ENCODE assay signal across 8 cellular contexts in the genomic region with DNA sequence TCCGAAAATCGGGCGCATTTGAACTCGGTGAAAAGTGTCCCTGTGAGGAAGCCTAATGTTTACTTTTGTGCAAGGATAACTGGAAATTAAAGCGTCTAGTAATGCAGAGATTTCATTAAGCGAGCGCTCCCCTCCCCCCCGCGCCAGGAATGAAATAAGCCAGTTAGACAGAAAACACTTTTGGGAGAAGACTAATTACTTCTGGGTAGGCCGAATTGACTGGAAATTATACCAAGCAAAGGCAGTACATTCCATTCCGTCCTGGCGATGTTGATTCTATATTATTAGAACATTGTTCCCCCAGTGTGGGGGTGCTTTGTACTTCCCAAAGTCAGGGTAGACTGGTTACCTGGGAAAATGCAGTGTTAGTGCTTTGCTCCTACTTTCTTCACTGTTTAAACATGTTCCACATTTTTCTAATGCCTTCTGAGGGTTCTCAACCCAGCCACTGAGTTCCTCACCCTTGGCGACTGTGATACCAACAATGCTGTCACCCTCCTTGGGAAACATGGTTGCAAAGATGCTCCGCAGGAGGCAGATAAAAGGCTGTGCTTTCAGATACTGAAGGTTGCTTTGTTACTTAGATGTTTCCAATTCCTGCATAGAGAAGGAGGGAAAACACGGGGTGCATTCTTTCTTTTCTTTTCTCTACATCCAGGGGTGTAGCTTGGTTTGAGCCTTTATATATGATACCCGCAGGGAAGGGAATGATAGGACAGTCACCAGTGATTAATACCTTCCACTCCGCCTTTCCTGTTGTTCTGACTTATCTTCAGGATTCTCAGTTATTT. TPM values are rescaled to one million over a fixed set of nuclear protein-coding genes. Genes with fewer than 3 reads are reported as not detected.
DNase-seq lines count a peak whose midpoint lies in the region; ATAC-seq and TF ChIP-seq lines count a peak whose summit lies in the region.

No MANE protein-coding gene starts in this region.

- peak overlapping the region; percentile 96 for H3K27ac Mint-ChIP-seq in HFFc6
- no peak overlapping the region for H3K27ac Mint-ChIP-seq in activated naive CD8-positive, alpha-beta T cell treated with anti-CD3 and anti-CD28 coated beads, Interleukin-2, amount 50 U/mL, for 24 hours

- peak overlapping the region; percentile 96 for H3K9ac ChIP-seq in skeletal muscle satellite cell (ENCODE audit: low read depth, low read length)

- H3K9me3 Mint-ChIP-seq in HFFc6: no peaks in the 10 kb centered on the region
- no peaks in the 10 kb centered on the region for H3K9me3 Mint-ChIP-seq in activated naive CD8-positive, alpha-beta T cell treated with anti-CD3 and anti-CD28 coated beads, Interleukin-2, amount 50 U/mL, for 24 hours

- peaks cover 16% of the 10 kb centered on the region for H3K4me1 ChIP-seq in skeletal muscle satellite cell (ENCODE audit: control insufficient read depth, insufficient read depth, low read length)

- TF ChIP-seq CTCF in HFFc6 (IDR thresholded peaks at IDR 0.05): no peak

- peak overlapping the region; percentile 89 for H3K4me2 ChIP-seq in skeletal muscle satellite cell (ENCODE audit: low read length)

- H3K36me3 ChIP-seq in skeletal muscle satellite cell (ENCODE audit: insufficient read depth, low read length): no peaks in the 10 kb centered on the region

- peaks cover 10% of the 10 kb centered on the region for H3K36me3 Mint-ChIP-seq in HFFc6 (ENCODE audit: low read depth)
- H3K36me3 Mint-ChIP-seq in activated naive CD8-positive, alpha-beta T cell treated with anti-CD3 and anti-CD28 coated beads, Interleukin-2, amount 50 U/mL, for 24 hours (ENCODE audit: low read depth): no peaks in the 10 kb centered on the region

- ATAC-seq in activated naive CD8-positive, alpha-beta T cell treated with anti-CD3 and anti-CD28 coated beads, Interleukin-2, amount 50 U/mL, for 24 hours: no peak

- peak overlapping the region; percentile 96 for H3K4me3 Mint-ChIP-seq in HFFc6
- H3K4me3 Mint-ChIP-seq in activated naive CD8-positive, alpha-beta T cell treated with anti-CD3 and anti-CD28 coated beads, Interleukin-2, amount 50 U/mL, for 24 hours: peak overlapping the region; percentile 81

- no peaks in the 10 kb centered on the region for H3K27me3 ChIP-seq in skeletal muscle satellite cell (ENCODE audit: control insufficient read depth, insufficient read depth, low read length)

- DNase-seq in HFFc6 (peak; percentile 69), iPS DF 4.7 (ENCODE audit: extremely low read depth, low spot score) (peak; percentile 93), T1000 (lab: John Stamatoyannopoulos, UW) (no peak), NCI-H526 (lab: John Stamatoyannopoulos, UW) (no peak), epidermal melanocyte (ENCODE audit: insufficient read length, low spot score) (no peak), NCI-H446 treated with DMSO at 0.1 percent for 48 hours (lab: John Stamatoyannopoulos, UW) (no peak)
- DNase-seq in activated naive CD8-positive, alpha-beta T cell treated with anti-CD3 and anti-CD28 coated beads, Interleukin-2, amount 50 U/mL, for 24 hours: no peak

- H3K4me3 ChIP-seq in skeletal muscle satellite cell (ENCODE audit: low read length): peak overlapping the region; percentile 86

- peaks cover 67% of the 10 kb centered on the region for H3K4me1 Mint-ChIP-seq in HFFc6 (ENCODE audit: low read depth)
- H3K4me1 Mint-ChIP-seq in activated naive CD8-positive, alpha-beta T cell treated with anti-CD3 and anti-CD28 coated beads, Interleukin-2, amount 50 U/mL, for 24 hours: peaks cover 16% of the 10 kb centered on the region

- H3K9me3 ChIP-seq in skeletal muscle satellite cell (replicated peaks; ENCODE audit: low read length): no peaks in the 10 kb centered on the region

- H3K27me3 Mint-ChIP-seq in HFFc6 (ENCODE audit: insufficient read depth): peaks cover 2% of the 10 kb centered on the region; the same call in 1 of the 2 replicates
- peaks cover 46% of the 10 kb centered on the region for H3K27me3 Mint-ChIP-seq in activated naive CD8-positive, alpha-beta T cell treated with anti-CD3 and anti-CD28 coated beads, Interleukin-2, amount 50 U/mL, for 24 hours

RNA-seq across cellular contexts. Expression of a gene that starts 2.6 kb away (rescaled TPM):
- total RNA-seq in HFFc6 (2021; fragmentation: NEBNext Ultra II Directional; extraction: Animal tissue kit (Norgen Biotek cat#: 25700)): 10 to 100 TPM; 80.6 to 96.4 (median 87.7) TPM
- 83.4 and 105 TPM in 2 replicates for total RNA-seq in skeletal muscle satellite cell (2012; rRNA removed)

Comparison
In these comparisons a context has a peak if more than half of its experiments do, and no peak if none do; other contexts are left out.
1. DNase-seq: peak in HFFc6 (single experiment) and iPS DF 4.7 (single experiment); none in activated naive CD8-positive, alpha-beta T cell treated with anti-CD3 and anti-CD28 coated beads, Interleukin-2, amount 50 U/mL, for 24 hours (single experiment), T1000 (single experiment), NCI-H526 (0 of 2), epidermal melanocyte (single experiment) and NCI-H446 treated with DMSO at 0.1 percent for 48 hours (single experiment).